In genomic region chr6:4935981-4936680, GRCh38 we compare ENCODE assay signal across 11 cellular contexts.
DNase-seq lines count a peak whose midpoint lies in the region; ATAC-seq and TF ChIP-seq lines count a peak whose summit lies in the region.
"Had no signal": no experiment of that assay in that cellular context is flagged by ENCODE, and none has a peak within 500 bp of the region (broad histone marks: within the 10 kb centered on the region; RNA-seq: fewer than 3 reads in every experiment).

No MANE protein-coding gene starts in this region.

- ATAC-seq in CD8-positive, alpha-beta T cell, result no peak
- ATAC-seq in HG03045 (IDR thresholded peaks at IDR 0.05; ENCODE audit: unreplicated experiment) (no peak), left lung (no peak)

- peaks cover 22% of the 10 kb centered on the region for H3K4me1 ChIP-seq in CD8-positive, alpha-beta T cell (ENCODE audit: insufficient read depth, low read length)
- H3K4me1 ChIP-seq in KMS-11 (ENCODE audit: low read depth, poor library complexity, severe bottlenecking) (peaks cover 100% of the 10 kb centered on the region), left lung (peaks cover 0 to 13% of the 10 kb centered on the region in 2 donors)

- no peaks in the 10 kb centered on the region for H3K9me3 ChIP-seq in CD8-positive, alpha-beta T cell (ENCODE audit: low read length)
- no peaks in the 10 kb centered on the region for H3K9me3 ChIP-seq in left lung

- DNase-seq in CD8-positive, alpha-beta T cell, result no peak
- DNase-seq in chondrocyte (ENCODE audit: low spot score) (no peak), left lung (no peak)
- DNase-seq in activated naive CD4-positive, alpha-beta T cell treated with anti-CD3 and anti-CD28 coated beads, Interleukin-2, amount 50 U/mL, for 16 hours, result no peak
- DNase-seq: activated naive CD4-positive, alpha-beta T cell; NCI-H1092 had no signal

- peaks cover 63% of the 10 kb centered on the region for H3K79me2 ChIP-seq in KMS-11 (ENCODE audit: insufficient read depth, low read depth)

- no peaks in the 10 kb centered on the region for H3K27me3 ChIP-seq in CD8-positive, alpha-beta T cell (ENCODE audit: insufficient read depth, low read length)
- no peaks in the 10 kb centered on the region for H3K27me3 ChIP-seq in KMS-11 (ENCODE audit: insufficient read depth, low read depth)
- H3K27me3 ChIP-seq in left lung, result no peaks in the 10 kb centered on the region

- CTCF ChIA-PET in CD8-positive, alpha-beta T cell (lab: Charles Lee), result interaction anchor here (1.2 kb wide), 1 partner anchor 9 kb away, joined by 3 read pairs; no protein-coding TSS in a partner anchor

- H3K4me3 ChIP-seq in CD8-positive, alpha-beta T cell (ENCODE audit: low read depth, low read length), result no peak overlapping the region
- H3K4me3 ChIP-seq in KMS-11 (IDR thresholded peaks at IDR 0.05; ENCODE audit: insufficient read depth, low read depth, low read length), result no peak overlapping the region
- no peak overlapping the region for H3K4me3 ChIP-seq in left lung

- H3K36me3 Mint-ChIP-seq in CD8-positive, alpha-beta T cell, result peaks cover 47% of the 10 kb centered on the region
- peaks cover 3% of the 10 kb centered on the region for H3K36me3 Mint-ChIP-seq in chondrocyte (ENCODE audit: low read depth)
- H3K36me3 Mint-ChIP-seq in nephron (ENCODE audit: low read depth), result peaks cover 11% of the 10 kb centered on the region

- peak overlapping the region; percentile 18; the same call in 1 of the 2 replicates for H3K4me2 ChIP-seq in KMS-11

- TF ChIP-seq CTCF in CD8-positive, alpha-beta T cell (IDR thresholded peaks at IDR 0.05), result no peak
- TF ChIP-seq CTCF in KMS-11 (conservative IDR thresholded peaks at IDR 0.05; ENCODE audit: low read depth, low read length) (no peak; the same call in 1 of the 2 replicates), chondrocyte (IDR thresholded peaks at IDR 0.05) (no peak), nephron (IDR thresholded peaks at IDR 0.05; ENCODE audit: unreplicated experiment in 3 of 3) (no peak), left lung (IDR thresholded peaks at IDR 0.05) (no peak)

- peak overlapping the region; percentile 32 for H3K27ac Mint-ChIP-seq in CD8-positive, alpha-beta T cell
- H3K27ac Mint-ChIP-seq in chondrocyte (ENCODE audit: unreplicated experiment), result peak overlapping the region; percentile 18
- H3K27ac Mint-ChIP-seq in nephron, result peak overlapping the region in 2 of 3 experiments; percentile 72 to 86
- H3K27ac Mint-ChIP-seq: dendritic cell treated with granulocyte-macrophage colony-stimulating factor and Interleukin-4, amounts not matched to agents 40 ng/mL and 50 ng/mL, for 4 days had no signal

- H3K9ac ChIP-seq in KMS-11, result no peak overlapping the region

- no peaks in the 10 kb centered on the region for H4K20me1 ChIP-seq in KMS-11 (ENCODE audit: insufficient read depth)

- H3K4me1 Mint-ChIP-seq in CD8-positive, alpha-beta T cell (ENCODE audit: low read depth), result peaks cover 61% of the 10 kb centered on the region
- H3K4me1 Mint-ChIP-seq in chondrocyte (ENCODE audit: low read depth), result peaks cover 41% of the 10 kb centered on the region
- peaks cover 45% of the 10 kb centered on the region for H3K4me1 Mint-ChIP-seq in nephron

- H2AFZ ChIP-seq in KMS-11 (ENCODE audit: low read depth), result no peak overlapping the region

- POLR2A ChIA-PET in CD8-positive, alpha-beta T cell (lab: Charles Lee), result no interaction called here

- H3K36me3 ChIP-seq in CD8-positive, alpha-beta T cell (ENCODE audit: insufficient read depth, low read length), result no peaks in the 10 kb centered on the region
- H3K36me3 ChIP-seq in KMS-11 (ENCODE audit: insufficient read depth) (no peaks in the 10 kb centered on the region), left lung (peaks cover 0 to 6% of the 10 kb centered on the region in 2 donors)

- H3K27ac ChIP-seq in CD8-positive, alpha-beta T cell (ENCODE audit: low read depth, low read length), result no peak overlapping the region
- no peak overlapping the region for H3K27ac ChIP-seq in KMS-11
- no peak overlapping the region for H3K27ac ChIP-seq in left lung

- intact Hi-C loops in CD8-positive, alpha-beta T cell (cut with DNase I, micrococcal nuclease), result loop anchor here (5.0 to 10.0 kb wide), 4 partner anchors 159 to 1194 kb away; partner anchors contain the start of gene CDYL (in 1 of the 2)
- intact Hi-C loops in left lung (cut with DNase I), result loop anchor here in 1 of 2 donors (10.0 kb wide), 1 partner anchor 151 kb away; no protein-coding TSS in a partner anchor

- H3K9me3 Mint-ChIP-seq in CD8-positive, alpha-beta T cell, result no peaks in the 10 kb centered on the region
- H3K9me3 Mint-ChIP-seq in chondrocyte (ENCODE audit: low read depth) (no peaks in the 10 kb centered on the region), nephron (no peaks in the 10 kb centered on the region)
- H3K9me3 Mint-ChIP-seq: dendritic cell treated with granulocyte-macrophage colony-stimulating factor and Interleukin-4, amounts not matched to agents 40 ng/mL and 50 ng/mL, for 4 days; IgD-negative memory B cell had no signal

- no peak overlapping the region for H3K4me3 Mint-ChIP-seq in CD8-positive, alpha-beta T cell
- H3K4me3 Mint-ChIP-seq in chondrocyte (ENCODE audit: unreplicated experiment), result no peak overlapping the region
- no peak overlapping the region for H3K4me3 Mint-ChIP-seq in nephron
- H3K4me3 Mint-ChIP-seq: dendritic cell treated with granulocyte-macrophage colony-stimulating factor and Interleukin-4, amounts not matched to agents 40 ng/mL and 50 ng/mL, for 4 days; IgD-negative memory B cell had no signal

- H3K27me3 Mint-ChIP-seq in CD8-positive, alpha-beta T cell (ENCODE audit: low read depth), result no peaks in the 10 kb centered on the region
- H3K27me3 Mint-ChIP-seq in chondrocyte (ENCODE audit: low read depth), result no peaks in the 10 kb centered on the region
- H3K27me3 Mint-ChIP-seq in nephron (ENCODE audit: low read depth), result no peaks in the 10 kb centered on the region
- H3K27me3 Mint-ChIP-seq: dendritic cell treated with granulocyte-macrophage colony-stimulating factor and Interleukin-4, amounts not matched to agents 40 ng/mL and 50 ng/mL, for 4 days; IgD-negative memory B cell had no signal

Comparison
In these comparisons a context has a peak if more than half of its experiments do, and no peak if none do; other contexts are left out.
1. H3K27ac Mint-ChIP-seq: peak in every context shown above with its lines; median percentile 79 in nephron; 32 in CD8-positive, alpha-beta T cell; 18 in chondrocyte.